Comparison of ENCODE assay signal across 4 cellular contexts in genomic region chr5:64706074-64706473, GRCh38. TPM values are rescaled to one million over a fixed set of nuclear protein-coding genes. Genes with fewer than 3 reads are reported as not detected.
"Had no signal": no experiment of that assay in that cellular context is flagged by ENCODE, and none has a peak within 500 bp of the region (broad histone marks: within the 10 kb centered on the region; RNA-seq: fewer than 3 reads in every experiment).

No MANE protein-coding gene starts in this region.

RNA-seq across cellular contexts. Expression of gene SHISAL2B, which starts 15.8 kb away (rescaled TPM):
- total RNA-seq: HT-29, IMR-90, Right ventricle myocardium superior, SJSA1 had no signal
- polyA plus RNA-seq: IMR-90 had no signal
